ENCODE assay signal across 14 cellular contexts in the genomic region with DNA sequence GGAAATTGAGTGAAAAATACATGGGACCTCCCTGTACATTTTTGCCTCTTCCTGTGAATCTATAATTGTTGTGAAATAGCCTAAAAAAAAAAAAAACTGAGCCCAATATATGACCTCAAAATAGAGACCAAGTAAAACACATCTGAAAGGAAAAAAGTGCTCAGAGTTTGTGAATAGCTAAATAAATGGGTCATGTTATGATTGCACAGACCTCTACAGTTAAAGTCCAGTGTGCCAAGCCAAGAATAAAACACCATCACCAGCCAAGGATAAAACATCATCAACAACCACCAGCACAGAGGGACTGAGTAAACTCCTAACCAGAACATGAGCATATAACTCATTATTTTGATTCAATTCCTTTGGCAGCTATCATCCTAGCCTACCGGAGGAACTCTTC.
"Had no signal": no experiment of that assay in that cellular context is flagged by ENCODE, and none has a peak within 500 bp of the region (broad histone marks: within the 10 kb centered on the region; RNA-seq: fewer than 3 reads in every experiment).

No MANE protein-coding gene starts in this region.

- H3K4me3 ChIP-seq: mucosa of descending colon, upper lobe of left lung had no signal

- H3K36me3 ChIP-seq: upper lobe of left lung had no signal

- FAIRE-seq: astrocyte had no signal

- H3K27me3 ChIP-seq: upper lobe of left lung had no signal

- DNase-seq: activated CD4-positive, alpha-beta memory T cell treated with anti-CD3 and anti-CD28 coated beads for 36 hours; activated CD4-positive, alpha-beta T cell treated with anti-CD3 and anti-CD28 coated beads for 1 hour; activated T-cell treated with anti-CD3 and anti-CD28 coated beads, Interleukin-2, amount 50 U/mL, for 48 hours; endodermal cell; hippocampal formation; mammary epithelial cell; mucosa of descending colon; naive thymus-derived CD8-positive, alpha-beta T cell; posterior cingulate gyrus; stimulated activated CD4-positive, alpha-beta T cell treated with anti-CD3 and anti-CD28 coated beads, Interleukin-2, amount 100 ng/mL, for 24 hours; stimulated activated naive B cell treated with anti-CD40 and anti-IgM and Interleukin-4, amounts not matched to agents 10 μg/mL and 1 μg/mL and 100 μg/mL, for 72 hours; T-helper 9 cell; upper lobe of left lung had no signal

- H3K4me1 ChIP-seq: upper lobe of left lung had no signal

- ATAC-seq: mucosa of descending colon; naive thymus-derived CD8-positive, alpha-beta T cell; stimulated activated naive B cell treated with anti-CD40 and anti-IgM and Interleukin-4, amounts not matched to agents 10 μg/mL and 1 μg/mL and 100 μg/mL, for 72 hours had no signal

- H3K27ac ChIP-seq: upper lobe of left lung had no signal

- H3K9me3 ChIP-seq: mucosa of descending colon, upper lobe of left lung had no signal
